In genomic region chr3:119703900-119704531, GRCh38 we compare ENCODE assay signal across 9 cellular contexts. TPM values are rescaled to one million over a fixed set of nuclear protein-coding genes. Genes with fewer than 3 reads are reported as not detected.
DNase-seq lines count a peak whose midpoint lies in the region; ATAC-seq and TF ChIP-seq lines count a peak whose summit lies in the region.
"Had no signal": no experiment of that assay in that cellular context is flagged by ENCODE, and none has a peak within 500 bp of the region (broad histone marks: within the 10 kb centered on the region; RNA-seq: fewer than 3 reads in every experiment).

No MANE protein-coding gene starts in this region.

- intact Hi-C loops in body of pancreas (cut with DNase I), result no loop called here
- intact Hi-C loops in testis (cut with DNase I; ENCODE audit: low total_unique reads), result no loop called here

- H3K4me1 Mint-ChIP-seq in activated T-cell treated with anti-CD3 and anti-CD28 coated beads, Interleukin-2, amount 50 U/mL, for 24 hours (ENCODE audit: low read depth), result peaks cover 43% of the 10 kb centered on the region

- no peak overlapping the region for H2BK120ac ChIP-seq in mesenchymal stem cell (ENCODE audit: low read depth, low read length)

- H3K4me1 ChIP-seq in body of pancreas (peaks cover 24% of the 10 kb centered on the region), mesenchymal stem cell (ENCODE audit: control insufficient read depth, insufficient read depth, low read depth, low read length) (peaks cover 5% of the 10 kb centered on the region), testis (no peaks in the 10 kb centered on the region)

- no peak overlapping the region for H2AFZ ChIP-seq in mesenchymal stem cell (ENCODE audit: low read depth, low read length)

- no peak overlapping the region for H3K4ac ChIP-seq in mesenchymal stem cell (ENCODE audit: low read depth in 1 of 2, low read length in 2 of 2)

- H3K14ac ChIP-seq in mesenchymal stem cell (ENCODE audit: low read length in 2 of 2), result no peak overlapping the region

- H3K23ac ChIP-seq in mesenchymal stem cell (ENCODE audit: low read length in 2 of 2), result no peak overlapping the region

- 21 to 23% methylated on average over 7 of the region's 7 CpGs for WGBS in body of pancreas, 2 donors
- 96% methylated on average over 6 of the region's 7 CpGs for WGBS in mesenchymal stem cell
- 37 to 48% methylated on average over 7 of the region's 7 CpGs for WGBS in testis, 2 donors

- H3K36me3 Mint-ChIP-seq in activated T-cell treated with anti-CD3 and anti-CD28 coated beads, Interleukin-2, amount 50 U/mL, for 24 hours (ENCODE audit: low read depth), result peaks cover 5% of the 10 kb centered on the region

- peak overlapping the region; percentile 68 for H3K4me3 Mint-ChIP-seq in activated T-cell treated with anti-CD3 and anti-CD28 coated beads, Interleukin-2, amount 50 U/mL, for 24 hours

- H3K4me3 ChIP-seq in body of pancreas (no peak overlapping the region), mesenchymal stem cell (ENCODE audit: insufficient read depth in 1 of 2, low read depth in 1 of 2, low read length in 2 of 2) (peak overlapping the region in 1 of 2 experiments; percentile 89), testis (peak overlapping the region; percentile 55 to 64)

- no peak for TF ChIP-seq CTCF in body of pancreas (IDR thresholded peaks at IDR 0.05)
- TF ChIP-seq CTCF in testis (IDR thresholded peaks at IDR 0.05), result no peak

- no peak overlapping the region for H3K27ac Mint-ChIP-seq in activated T-cell treated with anti-CD3 and anti-CD28 coated beads, Interleukin-2, amount 50 U/mL, for 24 hours

- H4K8ac ChIP-seq in mesenchymal stem cell (ENCODE audit: low read length), result no peak overlapping the region

- H3K36me3 ChIP-seq in body of pancreas (replicated peaks in 1 of 2; ENCODE audit: insufficient read depth in 1 of 2, low read depth in 2 of 2), result no peaks in the 10 kb centered on the region
- H3K36me3 ChIP-seq in mesenchymal stem cell (ENCODE audit: control insufficient read depth in 1 of 2, insufficient read depth in 2 of 2, low read depth in 1 of 2, low read length in 2 of 2), result no peaks in the 10 kb centered on the region
- no peaks in the 10 kb centered on the region for H3K36me3 ChIP-seq in testis (ENCODE audit: low read depth, missing control alignments)

- H3K18ac ChIP-seq in mesenchymal stem cell (ENCODE audit: low read depth in 1 of 2, low read length in 2 of 2), result no peak overlapping the region

- H3K9me3 ChIP-seq in body of pancreas, result no peaks in the 10 kb centered on the region
- H3K9me3 ChIP-seq in mesenchymal stem cell (ENCODE audit: control insufficient read depth, low read length), result no peaks in the 10 kb centered on the region
- no peaks in the 10 kb centered on the region for H3K9me3 ChIP-seq in testis

- TF ChIP-seq POLR2A in body of pancreas (IDR thresholded peaks at IDR 0.05) (peak in 2 of 3 donors; percentile 21 to 23), testis (IDR thresholded peaks at IDR 0.05) (no peak)

- no peak overlapping the region for H3K4me2 ChIP-seq in mesenchymal stem cell (ENCODE audit: low read length, poor library complexity, severe bottlenecking)

- ATAC-seq in body of pancreas, result no peak
- no peak for ATAC-seq in HG02852 (IDR thresholded peaks at IDR 0.05; ENCODE audit: unreplicated experiment)

- peak overlapping the region in 2 of 4 donors; percentile 59 to 69 for H3K27ac ChIP-seq in body of pancreas
- H3K27ac ChIP-seq in mesenchymal stem cell (ENCODE audit: low read length, poor library complexity, severe bottlenecking), result no peak overlapping the region
- no peak overlapping the region for H3K27ac ChIP-seq in testis

- peaks cover 11% of the 10 kb centered on the region for H3K27me3 Mint-ChIP-seq in activated T-cell treated with anti-CD3 and anti-CD28 coated beads, Interleukin-2, amount 50 U/mL, for 24 hours

- no peaks in the 10 kb centered on the region for H3K79me1 ChIP-seq in mesenchymal stem cell (replicated peaks; ENCODE audit: low read length, poor library complexity, severe bottlenecking)

- no peak for DNase-seq in activated T-cell treated with anti-CD3 and anti-CD28 coated beads, Interleukin-2, amount 50 U/mL, for 24 hours
- DNase-seq in activated T-cell treated with anti-CD3 and anti-CD28 coated beads, Interleukin-2, amount 50 U/mL, for 1 hour, result no peak
- no peak for DNase-seq in body of pancreas
- peak; percentile 3 for DNase-seq in mesenchymal stem cell
- no peak for DNase-seq in testis
- DNase-seq in COR-L47 (lab: John Stamatoyannopoulos, UW), result no peak
- no peak for DNase-seq in MV-4-11 (lab: John Stamatoyannopoulos, UW)
- DNase-seq: NCI-H1436 had no signal

- no peak overlapping the region for H2BK15ac ChIP-seq in mesenchymal stem cell (ENCODE audit: low read depth, poor library complexity, severe bottlenecking)

- H2AK5ac ChIP-seq in mesenchymal stem cell (ENCODE audit: low read length, severe bottlenecking), result no peak overlapping the region

- H4K91ac ChIP-seq in mesenchymal stem cell (ENCODE audit: low read length), result no peak overlapping the region

- H3K9ac ChIP-seq in mesenchymal stem cell (ENCODE audit: low read length), result no peak overlapping the region

- no peak overlapping the region for H2BK5ac ChIP-seq in mesenchymal stem cell (ENCODE audit: low read depth, low read length, poor library complexity, severe bottlenecking)

- H3K27me3 ChIP-seq in body of pancreas (no peaks in the 10 kb centered on the region), mesenchymal stem cell (ENCODE audit: control insufficient read depth in 1 of 2, insufficient read depth in 1 of 2, low read length in 2 of 2) (no peaks in the 10 kb centered on the region), testis (no peaks in the 10 kb centered on the region)

- H2BK12ac ChIP-seq in mesenchymal stem cell (ENCODE audit: low read length in 2 of 2), result no peak overlapping the region

- peaks cover 10% of the 10 kb centered on the region for H3K9me3 Mint-ChIP-seq in activated T-cell treated with anti-CD3 and anti-CD28 coated beads, Interleukin-2, amount 50 U/mL, for 24 hours

RNA-seq across cellular contexts. Expression of gene CFAP91, which starts 1.2 kb away (rescaled TPM):
- total RNA-seq in body of pancreas (10 to 100 TPM; 21.5 to 47.8 TPM), testis (10 to 100 TPM; 28.3 to 47.6 TPM)
- 0.08 TPM for polyA plus RNA-seq in mesenchymal stem cell (2013, experiment 1 of 2)
- 0.14 TPM for polyA plus RNA-seq in mesenchymal stem cell (2013, experiment 2 of 2)
- polyA plus RNA-seq in testis (ENCODE audit: insufficient read depth, low read depth, low replicate concordance), result 58.0 TPM

RNA-seq across cellular contexts. Expression of gene COX17, which starts 26.8 kb away (rescaled TPM):
- 10 to 100 TPM; 13.8 to 29.6 TPM for total RNA-seq in body of pancreas
- polyA plus RNA-seq in mesenchymal stem cell (2013, experiment 1 of 2), result 62.6 TPM
- 62.2 TPM for polyA plus RNA-seq in mesenchymal stem cell (2013, experiment 2 of 2)
- 10 to 100 TPM; 35.4 to 39.1 TPM for total RNA-seq in testis
- 81.7 TPM for polyA plus RNA-seq in testis (ENCODE audit: insufficient read depth, low read depth, low replicate concordance)

RNA-seq across cellular contexts. Expression of gene POPDC2, which starts 43.6 kb away (rescaled TPM):
- under 1 TPM; 0.78 to 0.99 TPM for total RNA-seq in body of pancreas
- polyA plus RNA-seq in mesenchymal stem cell (2013, experiment 1 of 2), result 0.40 TPM
- polyA plus RNA-seq in mesenchymal stem cell (2013, experiment 2 of 2), result 0.45 TPM
- 1 to 10 TPM; 4.1 to 5.7 TPM for total RNA-seq in testis
- polyA plus RNA-seq in testis (ENCODE audit: insufficient read depth, low read depth, low replicate concordance), result 8.0 TPM

Comparison
In these comparisons a context has a peak if more than half of its experiments do, and no peak if none do; other contexts are left out.
1. H3K4me3 ChIP-seq: peak in testis (2 of 2); none in body of pancreas (0 of 2).